18 cellular contexts compared by ENCODE assay signal in genomic region chr16:70394853-70395252, GRCh38. TPM values are rescaled to one million over a fixed set of nuclear protein-coding genes. Genes with fewer than 3 reads are reported as not detected.
DNase-seq lines count a peak whose midpoint lies in the region; ATAC-seq, FAIRE-seq and TF ChIP-seq lines count a peak whose summit lies in the region.
"Had no signal": no experiment of that assay in that cellular context is flagged by ENCODE, and none has a peak within 500 bp of the region (broad histone marks: within the 10 kb centered on the region; RNA-seq: fewer than 3 reads in every experiment).

No MANE protein-coding gene starts in this region.

- in situ Hi-C loops in HepG2 (cut with HindIII; ENCODE audit: extremely low pct_ligation_motif_present, low pct_unique_long_range_greater_than_20kb) = loop anchor here (5.0 kb wide), 1 partner anchor 72 kb away; no protein-coding TSS in a partner anchor

- TF ChIP-seq RAD21 in HepG2 (CRISPR knock-in tag; IDR thresholded peaks at IDR 0.05) = no peak

- H4K20me1 ChIP-seq in HepG2 (ENCODE audit: insufficient read depth, low read length) = no peaks in the 10 kb centered on the region; the same call in 1 of the 2 replicates

- no peak for FAIRE-seq in HepG2 (lab: Jason Lieb, UNC)
- FAIRE-seq: A204.1 had no signal

- no TSS peak for BruUV-seq in HepG2 (replicated peaks; lab: Mats Ljungman, UMichigan)

- CTCF ChIA-PET in HepG2 (lab: Yijun Ruan, JAX; ENCODE audit: low intra/inter-chr PET ratio, low total read pairs) = interaction anchor here (0.7 to 3.4 kb wide), 3 partner anchors 60 to 259 kb away, joined by 5 to 47 read pairs (median 9); partner anchors contain the start of gene FCSK

- 98% methylated on average over 14 of the region's 14 CpGs for WGBS in HepG2 (ENCODE audit: low lambda C conversion rate)
- 89% methylated on average over 2 of the region's 14 CpGs for WGBS in right lobe of liver (ENCODE audit: insufficient coverage, low coverage, low lambda C conversion rate, missing lambda C conversion rate)

- H3K4me2 ChIP-seq in HepG2 (ENCODE audit: low read depth, low read length) = no peak overlapping the region
- H3K4me2 ChIP-seq: BLaER1 had no signal

- H3K27ac ChIP-seq in HepG2 (ENCODE audit: extremely low read length, insufficient read depth, low read length) = no peak overlapping the region
- no peak overlapping the region for H3K27ac ChIP-seq in right lobe of liver
- peak overlapping the region; percentile 13 for H3K27ac ChIP-seq in angular gyrus (ENCODE audit: low read depth, low read length)
- H3K27ac ChIP-seq: 22Rv1, BLaER1, C4-2B, GM23248 had no signal

- TF ChIP-seq EP300 in HepG2 (IDR thresholded peaks at IDR 0.05; ENCODE audit: low read depth in 2 of 2, low read length in 2 of 2) (no peak), HepG2 (CRISPR knock-in tag; IDR thresholded peaks at IDR 0.05; ENCODE audit: borderline replicate concordance) (no peak)

- peaks cover 6% of the 10 kb centered on the region for H3K27me3 Mint-ChIP-seq in glutamatergic neuron (ENCODE audit: unreplicated experiment)
- H3K27me3 Mint-ChIP-seq: B cell; CD4-positive, CD25-positive, alpha-beta regulatory T cell had no signal

- H3K9me3 ChIP-seq in HepG2 (ENCODE audit: low read length) = no peaks in the 10 kb centered on the region
- H3K9me3 ChIP-seq in right lobe of liver = no peaks in the 10 kb centered on the region
- H3K9me3 ChIP-seq: BLaER1, Caco-2 had no signal

- peak overlapping the region; percentile 97 for H3K27ac Mint-ChIP-seq in glutamatergic neuron (ENCODE audit: unreplicated experiment)
- peak overlapping the region; percentile 71 for H3K27ac Mint-ChIP-seq in stimulated activated effector memory CD8-positive, alpha-beta T cell treated with anti-CD3 and anti-CD28 coated beads, Interleukin-12 subunit alpha, Interleukin-12 subunit beta, amount 100 ng/mL, for 72 hours
- H3K27ac Mint-ChIP-seq: B cell; CD8-positive, alpha-beta T cell had no signal

- no peak overlapping the region for H3K9ac ChIP-seq in HepG2 (ENCODE audit: insufficient read depth, low read depth, low read length)
- H3K9ac ChIP-seq: BLaER1, GM23248 had no signal

- H3K4me1 Mint-ChIP-seq in glutamatergic neuron (ENCODE audit: low read depth, unreplicated experiment) = peaks cover 46% of the 10 kb centered on the region
- H3K4me1 Mint-ChIP-seq in stimulated activated effector memory CD8-positive, alpha-beta T cell treated with anti-CD3 and anti-CD28 coated beads, Interleukin-12 subunit alpha, Interleukin-12 subunit beta, amount 100 ng/mL, for 72 hours = no peaks in the 10 kb centered on the region

- POLR2A ChIA-PET in HepG2 (lab: Yijun Ruan, JAX) = interaction anchor here (1.5 to 2.1 kb wide), 3 partner anchors 14 to 76 kb away, joined by 4 to 7 read pairs (median 5); no protein-coding TSS in a partner anchor

- H3K27me3 ChIP-seq in HepG2 (ENCODE audit: control insufficient read depth in 1 of 2, insufficient read depth in 2 of 2, low read length in 2 of 2) (no peaks in the 10 kb centered on the region), right lobe of liver (no peaks in the 10 kb centered on the region)
- H3K27me3 ChIP-seq: BLaER1 had no signal

- no peak overlapping the region for H2AFZ ChIP-seq in HepG2 (ENCODE audit: low read length)
- H2AFZ ChIP-seq: GM23248 had no signal

- no peaks in the 10 kb centered on the region for H3K79me2 ChIP-seq in HepG2 (ENCODE audit: insufficient read depth, low read length)

- H3K9me3 Mint-ChIP-seq in glutamatergic neuron (ENCODE audit: unreplicated experiment) = peaks cover 17% of the 10 kb centered on the region
- H3K9me3 Mint-ChIP-seq in stimulated activated effector memory CD8-positive, alpha-beta T cell treated with anti-CD3 and anti-CD28 coated beads, Interleukin-12 subunit alpha, Interleukin-12 subunit beta, amount 100 ng/mL, for 72 hours = no peaks in the 10 kb centered on the region
- H3K9me3 Mint-ChIP-seq: CD4-positive, CD25-positive, alpha-beta regulatory T cell; CD8-positive, alpha-beta T cell; H9 had no signal

- intact Hi-C loops in HepG2 (cut with micrococcal nuclease; ENCODE audit: unreplicated experiment) (loop anchor here (1.0 to 5.0 kb wide), 2 partner anchors 57 to 76 kb away; partner anchors contain the start of gene FCSK), right lobe of liver (cut with DNase I) (loop anchor here (5.0 kb wide), 2 partner anchors 72 to 77 kb away; no protein-coding TSS in a partner anchor)

- peaks cover 4% of the 10 kb centered on the region; the same call in 1 of the 2 replicates for H3K4me1 ChIP-seq in HepG2 (ENCODE audit: insufficient read depth, low read length)
- H3K4me1 ChIP-seq in right lobe of liver = no peaks in the 10 kb centered on the region

- TF ChIP-seq POLR2A in HepG2 (IDR thresholded peaks at IDR 0.05; ENCODE audit: insufficient read depth in 1 of 2, low read depth in 2 of 2, low read length in 2 of 2) = no peak
- TF ChIP-seq POLR2A in right lobe of liver (IDR thresholded peaks at IDR 0.05) = no peak

- H3K36me3 ChIP-seq in HepG2 (replicated peaks in 1 of 2; ENCODE audit: control insufficient read depth in 1 of 2, insufficient read depth in 2 of 2, low read length in 2 of 2) (peaks cover 33 to 52% of the 10 kb centered on the region in 2 experiments), right lobe of liver (no peaks in the 10 kb centered on the region)

- TF ChIP-seq CTCF in HepG2 (CRISPR knock-in tag; IDR thresholded peaks at IDR 0.05) = no peak
- no peak for TF ChIP-seq CTCF in right lobe of liver (IDR thresholded peaks at IDR 0.05)
- no peak for TF ChIP-seq CTCF in glutamatergic neuron (IDR thresholded peaks at IDR 0.05; ENCODE audit: partially characterized antibody, unreplicated experiment)

- no peak for DNase-seq in HepG2 (ENCODE audit: low spot score)
- DNase-seq in right lobe of liver = no peak
- no peak for DNase-seq in glutamatergic neuron
- no peak for DNase-seq in stimulated activated effector memory CD8-positive, alpha-beta T cell treated with anti-CD3 and anti-CD28 coated beads, Interleukin-12 subunit alpha, Interleukin-12 subunit beta, amount 100 ng/mL, for 72 hours (ENCODE audit: low spot score in 2 of 2)
- DNase-seq in GDM1 (lab: John Stamatoyannopoulos, UW) = no peak
- DNase-seq in activated CD4-positive, CD25-positive, alpha-beta regulatory T cell treated with anti-CD3 and anti-CD28 coated beads, Interleukin-2, amount 50 U/mL, for 72 hours = no peak

- no peak overlapping the region for H3K4me3 Mint-ChIP-seq in glutamatergic neuron (ENCODE audit: unreplicated experiment)
- H3K4me3 Mint-ChIP-seq in stimulated activated effector memory CD8-positive, alpha-beta T cell treated with anti-CD3 and anti-CD28 coated beads, Interleukin-12 subunit alpha, Interleukin-12 subunit beta, amount 100 ng/mL, for 72 hours = no peak overlapping the region
- H3K4me3 Mint-ChIP-seq: B cell; CD4-positive, CD25-positive, alpha-beta regulatory T cell; CD8-positive, alpha-beta T cell; H9 had no signal

- no peak for ATAC-seq in HepG2
- no peak for ATAC-seq in right lobe of liver
- no peak for ATAC-seq in stimulated activated effector memory CD8-positive, alpha-beta T cell treated with anti-CD3 and anti-CD28 coated beads, Interleukin-12 subunit alpha, Interleukin-12 subunit beta, amount 100 ng/mL, for 72 hours
- ATAC-seq in GM18498 (IDR thresholded peaks at IDR 0.05; ENCODE audit: unreplicated experiment) = no peak

- no peak overlapping the region for H3K4me3 ChIP-seq in HepG2 (replicated peaks in 1 of 3; ENCODE audit: insufficient read depth in 1 of 3, low read depth in 2 of 3, low read length in 3 of 3)
- H3K4me3 ChIP-seq in right lobe of liver = no peak overlapping the region
- H3K4me3 ChIP-seq: BLaER1, GM23248 had no signal

- H3K36me3 Mint-ChIP-seq in glutamatergic neuron (ENCODE audit: unreplicated experiment) = no peaks in the 10 kb centered on the region
- peaks cover 11% of the 10 kb centered on the region for H3K36me3 Mint-ChIP-seq in stimulated activated effector memory CD8-positive, alpha-beta T cell treated with anti-CD3 and anti-CD28 coated beads, Interleukin-12 subunit alpha, Interleukin-12 subunit beta, amount 100 ng/mL, for 72 hours

RNA-seq across cellular contexts. Expression of gene ST3GAL2, which starts 44.0 kb away (rescaled TPM):
- 17.8 and 24.9 TPM in 2 replicates for total RNA-seq in HepG2 (2016; rRNA removed; fragmentation: Illumina TruSeq; extraction: Trizol)
- total RNA-seq in HepG2 (2016; cell fraction: cytosol; rRNA removed; fragmentation: Illumina TruSeq; extraction: Trizol; ENCODE audit: low read depth) = 3.6 TPM in 2 replicates
- total RNA-seq in HepG2 (2016; cell fraction: insoluble cytoplasmic fraction; rRNA removed; fragmentation: Illumina TruSeq; extraction: Trizol) = 15.8 and 25.9 TPM in 2 replicates
- total RNA-seq in HepG2 (2016; cell fraction: membrane; rRNA removed; fragmentation: Illumina TruSeq; extraction: Trizol) = 14.6 and 18.9 TPM in 2 replicates
- 15.0 and 18.9 TPM in 2 replicates for total RNA-seq in HepG2 (2016; cell fraction: nucleus; rRNA removed; fragmentation: Illumina TruSeq; extraction: Trizol)
- 16.3 and 17.0 TPM in 2 replicates for polyA plus RNA-seq in HepG2 (2011; rRNA removed)
- 10.9 and 15.5 TPM in 2 replicates for polyA plus RNA-seq in HepG2 (2011; cell fraction: cytosol; rRNA removed)
- 14.6 and 16.7 TPM in 2 replicates for polyA plus RNA-seq in HepG2 (2011; cell fraction: nucleus; rRNA removed)
- 13.3 and 16.9 TPM in 2 replicates for polyA plus RNA-seq in HepG2 (2012)
- 2.3 and 2.9 TPM in 2 replicates for polyA plus RNA-seq in HepG2 (2016; cell fraction: cytosol; fragmentation: Illumina TruSeq; extraction: Trizol; ENCODE audit: low read depth)
- polyA plus RNA-seq in HepG2 (2016; cell fraction: insoluble cytoplasmic fraction; fragmentation: Illumina TruSeq; extraction: Trizol; ENCODE audit: low read depth) = 20.4 and 21.6 TPM in 2 replicates
- polyA plus RNA-seq in HepG2 (2016; cell fraction: membrane; fragmentation: Illumina TruSeq; extraction: Trizol; ENCODE audit: low read depth) = 11.6 and 11.9 TPM in 2 replicates
- polyA plus RNA-seq in HepG2 (2016; cell fraction: nucleus; fragmentation: Illumina TruSeq; extraction: Trizol; ENCODE audit: insufficient read depth, low read depth) = 22.8 and 26.4 TPM in 2 replicates
- polyA minus RNA-seq in HepG2 (2011; rRNA and poly(A)+ RNA removed; ENCODE audit: low replicate concordance) = 49.4 and 94.6 TPM in 2 replicates
- 25.8 and 27.6 TPM in 2 replicates for polyA minus RNA-seq in HepG2 (2011; cell fraction: cytosol; rRNA and poly(A)+ RNA removed)
- 22.4 and 31.0 TPM in 2 replicates for polyA minus RNA-seq in HepG2 (2011; cell fraction: nucleus; rRNA and poly(A)+ RNA removed)
- total RNA-seq in right lobe of liver = 10 to 100 TPM; 10.4 to 16.7 (median 14.5) TPM
- total RNA-seq in glutamatergic neuron (ENCODE audit: unreplicated experiment) = 134 TPM

RNA-seq across cellular contexts. Expression of gene DDX19A, which starts 48.1 kb away (rescaled TPM):
- 76.9 and 92.4 TPM in 2 replicates for total RNA-seq in HepG2 (2016; rRNA removed; fragmentation: Illumina TruSeq; extraction: Trizol)
- total RNA-seq in HepG2 (2016; cell fraction: cytosol; rRNA removed; fragmentation: Illumina TruSeq; extraction: Trizol; ENCODE audit: low read depth) = 16.1 and 17.3 TPM in 2 replicates
- 76.3 and 93.5 TPM in 2 replicates for total RNA-seq in HepG2 (2016; cell fraction: insoluble cytoplasmic fraction; rRNA removed; fragmentation: Illumina TruSeq; extraction: Trizol)
- total RNA-seq in HepG2 (2016; cell fraction: membrane; rRNA removed; fragmentation: Illumina TruSeq; extraction: Trizol) = 22.7 and 23.6 TPM in 2 replicates
- 54.0 and 63.3 TPM in 2 replicates for total RNA-seq in HepG2 (2016; cell fraction: nucleus; rRNA removed; fragmentation: Illumina TruSeq; extraction: Trizol)
- 41.4 and 43.9 TPM in 2 replicates for polyA plus RNA-seq in HepG2 (2011; rRNA removed)
- polyA plus RNA-seq in HepG2 (2011; cell fraction: cytosol; rRNA removed) = 42.7 and 50.0 TPM in 2 replicates
- 26.1 and 32.0 TPM in 2 replicates for polyA plus RNA-seq in HepG2 (2011; cell fraction: nucleus; rRNA removed)
- 34.4 and 41.8 TPM in 2 replicates for polyA plus RNA-seq in HepG2 (2012)
- 4.2 and 4.8 TPM in 2 replicates for polyA plus RNA-seq in HepG2 (2016; cell fraction: cytosol; fragmentation: Illumina TruSeq; extraction: Trizol; ENCODE audit: low read depth)
- polyA plus RNA-seq in HepG2 (2016; cell fraction: insoluble cytoplasmic fraction; fragmentation: Illumina TruSeq; extraction: Trizol; ENCODE audit: low read depth) = 86.5 and 94.7 TPM in 2 replicates
- polyA plus RNA-seq in HepG2 (2016; cell fraction: membrane; fragmentation: Illumina TruSeq; extraction: Trizol; ENCODE audit: low read depth) = 10.6 and 11.5 TPM in 2 replicates
- 62.8 and 66.6 TPM in 2 replicates for polyA plus RNA-seq in HepG2 (2016; cell fraction: nucleus; fragmentation: Illumina TruSeq; extraction: Trizol; ENCODE audit: insufficient read depth, low read depth)
- 57.7 and 87.7 TPM in 2 replicates for polyA minus RNA-seq in HepG2 (2011; rRNA and poly(A)+ RNA removed; ENCODE audit: low replicate concordance)
- polyA minus RNA-seq in HepG2 (2011; cell fraction: cytosol; rRNA and poly(A)+ RNA removed) = 42.7 and 56.5 TPM in 2 replicates
- 57.8 and 68.4 TPM in 2 replicates for polyA minus RNA-seq in HepG2 (2011; cell fraction: nucleus; rRNA and poly(A)+ RNA removed)
- 10 to 100 TPM; 14.0 to 30.0 (median 18.1) TPM for total RNA-seq in right lobe of liver
- 33.0 TPM for total RNA-seq in glutamatergic neuron (ENCODE audit: unreplicated experiment)

RNA-seq across cellular contexts. Expression of gene FCSK, which starts 59.5 kb away (rescaled TPM):
- total RNA-seq in HepG2 (2016; rRNA removed; fragmentation: Illumina TruSeq; extraction: Trizol) (4.9 and 9.1 TPM in 2 replicates), right lobe of liver (10 to 100 TPM; 10.9 to 16.7 (median 13.4) TPM), glutamatergic neuron (ENCODE audit: unreplicated experiment) (15.4 TPM)
- total RNA-seq in HepG2 (2016; cell fraction: cytosol; rRNA removed; fragmentation: Illumina TruSeq; extraction: Trizol; ENCODE audit: low read depth) = 4.4 and 5.2 TPM in 2 replicates
- total RNA-seq in HepG2 (2016; cell fraction: insoluble cytoplasmic fraction; rRNA removed; fragmentation: Illumina TruSeq; extraction: Trizol) = 4.2 and 8.4 TPM in 2 replicates
- 2.6 and 3.0 TPM in 2 replicates for total RNA-seq in HepG2 (2016; cell fraction: membrane; rRNA removed; fragmentation: Illumina TruSeq; extraction: Trizol)
- 12.1 and 12.8 TPM in 2 replicates for total RNA-seq in HepG2 (2016; cell fraction: nucleus; rRNA removed; fragmentation: Illumina TruSeq; extraction: Trizol)
- 15.0 and 19.2 TPM in 2 replicates for polyA plus RNA-seq in HepG2 (2011; rRNA removed)
- 6.7 and 8.3 TPM in 2 replicates for polyA plus RNA-seq in HepG2 (2011; cell fraction: cytosol; rRNA removed)
- polyA plus RNA-seq in HepG2 (2011; cell fraction: nucleus; rRNA removed) = 81.8 and 104 TPM in 2 replicates
- 6.2 and 6.4 TPM in 2 replicates for polyA plus RNA-seq in HepG2 (2012)
- polyA plus RNA-seq in HepG2 (2016; cell fraction: cytosol; fragmentation: Illumina TruSeq; extraction: Trizol; ENCODE audit: low read depth) = 0.53 and 0.70 TPM in 2 replicates
- 3.5 and 3.9 TPM in 2 replicates for polyA plus RNA-seq in HepG2 (2016; cell fraction: insoluble cytoplasmic fraction; fragmentation: Illumina TruSeq; extraction: Trizol; ENCODE audit: low read depth)
- polyA plus RNA-seq in HepG2 (2016; cell fraction: membrane; fragmentation: Illumina TruSeq; extraction: Trizol; ENCODE audit: low read depth) = 1.2 and 1.3 TPM in 2 replicates
- polyA plus RNA-seq in HepG2 (2016; cell fraction: nucleus; fragmentation: Illumina TruSeq; extraction: Trizol; ENCODE audit: insufficient read depth, low read depth) = 28.7 and 33.1 TPM in 2 replicates
- 24.8 and 29.5 TPM in 2 replicates for polyA minus RNA-seq in HepG2 (2011; rRNA and poly(A)+ RNA removed; ENCODE audit: low replicate concordance)
- 4.3 and 5.3 TPM in 2 replicates for polyA minus RNA-seq in HepG2 (2011; cell fraction: cytosol; rRNA and poly(A)+ RNA removed)
- polyA minus RNA-seq in HepG2 (2011; cell fraction: nucleus; rRNA and poly(A)+ RNA removed) = 15.6 and 19.0 TPM in 2 replicates
